ENCODE assay signal across 1 cellular context in the genomic region with DNA sequence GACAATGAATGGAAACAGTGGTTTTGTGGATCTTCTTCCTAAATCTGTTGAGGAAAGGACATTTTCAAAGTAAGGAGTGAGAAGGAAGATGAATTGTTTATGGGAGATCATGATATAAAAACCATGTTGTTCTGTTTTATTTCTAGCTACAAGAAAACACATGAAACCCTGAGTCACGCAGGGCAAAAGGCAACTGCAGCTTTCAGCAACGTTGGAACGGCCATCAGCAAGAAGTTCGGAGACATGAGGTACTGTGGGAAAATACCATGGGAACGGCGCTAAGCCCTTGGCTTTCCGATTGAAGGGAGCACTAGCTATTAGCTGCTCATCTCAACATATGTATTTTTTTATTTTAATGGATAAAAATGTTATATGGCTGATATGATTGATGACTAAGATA.
TF ChIP-seq lines count a peak whose summit lies in the region.

No MANE protein-coding gene starts in this region.

TF ChIP-seq in IMR-90, 13 proteins besides CTCF, POLR2A, EP300 and RAD21:
- TF ChIP-seq SMC3 (IDR thresholded peaks at IDR 0.05; ENCODE audit: low read depth, low read length): no peak
- TF ChIP-seq NFE2L2 (IDR thresholded peaks at IDR 0.05; ENCODE audit: low read depth, low read length): no peak
- TF ChIP-seq BHLHE40 (IDR thresholded peaks at IDR 0.05; ENCODE audit: low read depth, low read length): no peak
- no peak for TF ChIP-seq RFX5 (IDR thresholded peaks at IDR 0.05; ENCODE audit: low read depth, low read length)
- TF ChIP-seq, protein P1, sequence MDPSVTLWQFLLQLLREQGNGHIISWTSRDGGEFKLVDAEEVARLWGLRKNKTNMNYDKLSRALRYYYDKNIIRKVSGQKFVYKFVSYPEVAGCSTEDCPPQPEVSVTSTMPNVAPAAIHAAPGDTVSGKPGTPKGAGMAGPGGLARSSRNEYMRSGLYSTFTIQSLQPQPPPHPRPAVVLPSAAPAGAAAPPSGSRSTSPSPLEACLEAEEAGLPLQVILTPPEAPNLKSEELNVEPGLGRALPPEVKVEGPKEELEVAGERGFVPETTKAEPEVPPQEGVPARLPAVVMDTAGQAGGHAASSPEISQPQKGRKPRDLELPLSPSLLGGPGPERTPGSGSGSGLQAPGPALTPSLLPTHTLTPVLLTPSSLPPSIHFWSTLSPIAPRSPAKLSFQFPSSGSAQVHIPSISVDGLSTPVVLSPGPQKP (IDR thresholded peaks at IDR 0.05; ENCODE audit: borderline replicate concordance, low read depth, low read length): no peak
- TF ChIP-seq MAZ (IDR thresholded peaks at IDR 0.05; ENCODE audit: borderline replicate concordance, low read depth, low read length): no peak
- no peak for TF ChIP-seq MXI1 (IDR thresholded peaks at IDR 0.05; ENCODE audit: borderline replicate concordance, low read depth, low read length)
- TF ChIP-seq MAFK (IDR thresholded peaks at IDR 0.05; ENCODE audit: low read depth, low read length): no peak
- TF ChIP-seq, protein P2, sequence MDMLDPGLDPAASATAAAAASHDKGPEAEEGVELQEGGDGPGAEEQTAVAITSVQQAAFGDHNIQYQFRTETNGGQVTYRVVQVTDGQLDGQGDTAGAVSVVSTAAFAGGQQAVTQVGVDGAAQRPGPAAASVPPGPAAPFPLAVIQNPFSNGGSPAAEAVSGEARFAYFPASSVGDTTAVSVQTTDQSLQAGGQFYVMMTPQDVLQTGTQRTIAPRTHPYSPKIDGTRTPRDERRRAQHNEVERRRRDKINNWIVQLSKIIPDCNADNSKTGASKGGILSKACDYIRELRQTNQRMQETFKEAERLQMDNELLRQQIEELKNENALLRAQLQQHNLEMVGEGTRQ (IDR thresholded peaks at IDR 0.05; ENCODE audit: low read depth, low read length): no peak
- no peak for TF ChIP-seq CHD1 (IDR thresholded peaks at IDR 0.05; ENCODE audit: low read depth, low read length)
- TF ChIP-seq RCOR1 (IDR thresholded peaks at IDR 0.05; ENCODE audit: insufficient replicate concordance, low read length): no peak
- no peak for TF ChIP-seq FOS (IDR thresholded peaks at IDR 0.05; ENCODE audit: low read depth, low read length)
- TF ChIP-seq CEBPB (IDR thresholded peaks at IDR 0.05; ENCODE audit: low read depth, low read length): no peak
